Comparison of ENCODE assay signal across 1 cellular context in the genomic region with DNA sequence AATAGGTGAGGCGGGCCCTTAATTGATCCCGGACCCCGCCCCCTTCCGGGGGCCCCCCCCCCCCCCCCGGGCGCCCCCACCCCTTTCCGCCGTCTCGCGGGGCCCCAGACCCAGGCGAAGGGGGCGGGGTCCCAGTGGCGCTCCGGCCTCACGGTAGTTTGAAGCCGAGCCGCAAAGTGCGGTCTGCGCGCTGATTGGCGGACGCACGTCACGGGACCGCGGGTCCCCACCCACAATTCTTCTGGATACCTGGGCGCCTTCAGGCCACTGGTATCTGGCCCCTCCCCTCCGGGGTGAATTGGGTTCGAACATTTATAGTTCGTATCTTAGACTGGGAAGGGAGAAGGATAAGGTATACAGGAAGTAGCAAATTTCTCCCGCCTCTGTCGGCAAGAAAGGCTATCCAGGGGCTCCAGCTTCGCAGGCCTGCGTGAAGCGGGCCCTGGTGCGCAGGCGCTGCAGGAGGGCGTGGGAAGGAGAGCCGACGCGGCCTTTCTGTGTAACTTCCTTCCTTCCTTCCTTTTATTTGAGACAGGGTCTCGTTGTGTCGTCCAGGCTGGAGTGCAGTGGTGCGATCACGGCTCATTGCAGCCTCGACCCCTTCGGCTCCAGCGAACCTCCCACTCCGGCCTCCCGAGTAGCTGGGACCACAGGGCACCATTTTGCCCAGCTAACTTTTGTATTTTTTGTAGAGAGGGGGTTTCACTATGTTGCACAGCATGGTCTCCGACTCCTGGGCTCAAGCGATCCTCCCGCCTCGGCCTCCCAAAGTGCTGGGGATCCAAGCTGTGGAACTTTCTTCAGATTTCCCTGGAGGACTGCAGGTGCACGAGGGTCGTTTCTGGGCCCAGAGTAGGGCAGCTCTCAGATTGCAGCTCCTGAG.
TF ChIP-seq lines count a peak whose summit lies in the region.

No MANE protein-coding gene starts in this region.

TF ChIP-seq in HepG2, 621 proteins besides CTCF, POLR2A, EP300 and RAD21 (continued from another document and continues in another):
- TF ChIP-seq, protein P1, sequence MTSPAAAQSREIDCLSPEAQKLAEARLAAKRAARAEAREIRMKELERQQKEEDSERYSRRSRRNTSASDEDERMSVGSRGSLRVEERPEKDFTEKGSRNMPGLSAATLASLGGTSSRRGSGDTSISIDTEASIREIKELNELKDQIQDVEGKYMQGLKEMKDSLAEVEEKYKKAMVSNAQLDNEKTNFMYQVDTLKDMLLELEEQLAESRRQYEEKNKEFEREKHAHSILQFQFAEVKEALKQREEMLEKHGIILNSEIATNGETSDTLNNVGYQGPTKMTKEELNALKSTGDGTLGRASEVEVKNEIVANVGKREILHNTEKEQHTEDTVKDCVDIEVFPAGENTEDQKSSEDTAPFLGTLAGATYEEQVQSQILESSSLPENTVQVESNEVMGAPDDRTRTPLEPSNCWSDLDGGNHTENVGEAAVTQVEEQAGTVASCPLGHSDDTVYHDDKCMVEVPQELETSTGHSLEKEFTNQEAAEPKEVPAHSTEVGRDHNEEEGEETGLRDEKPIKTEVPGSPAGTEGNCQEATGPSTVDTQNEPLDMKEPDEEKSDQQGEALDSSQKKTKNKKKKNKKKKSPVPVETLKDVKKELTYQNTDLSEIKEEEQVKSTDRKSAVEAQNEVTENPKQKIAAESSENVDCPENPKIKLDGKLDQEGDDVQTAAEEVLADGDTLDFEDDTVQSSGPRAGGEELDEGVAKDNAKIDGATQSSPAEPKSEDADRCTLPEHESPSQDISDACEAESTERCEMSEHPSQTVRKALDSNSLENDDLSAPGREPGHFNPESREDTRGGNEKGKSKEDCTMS (CRISPR knock-in tag; conservative IDR thresholded peaks at IDR 0.05) = no peak
- TF ChIP-seq ZNF260 (CRISPR knock-in tag; IDR thresholded peaks at IDR 0.05; ENCODE audit: borderline replicate concordance, low read depth) = no peak
- TF ChIP-seq, protein P2, sequence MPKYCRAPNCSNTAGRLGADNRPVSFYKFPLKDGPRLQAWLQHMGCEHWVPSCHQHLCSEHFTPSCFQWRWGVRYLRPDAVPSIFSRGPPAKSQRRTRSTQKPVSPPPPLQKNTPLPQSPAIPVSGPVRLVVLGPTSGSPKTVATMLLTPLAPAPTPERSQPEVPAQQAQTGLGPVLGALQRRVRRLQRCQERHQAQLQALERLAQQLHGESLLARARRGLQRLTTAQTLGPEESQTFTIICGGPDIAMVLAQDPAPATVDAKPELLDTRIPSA (CRISPR knock-in tag; IDR thresholded peaks at IDR 0.05; ENCODE audit: borderline replicate concordance) = no peak
- TF ChIP-seq, protein P3, sequence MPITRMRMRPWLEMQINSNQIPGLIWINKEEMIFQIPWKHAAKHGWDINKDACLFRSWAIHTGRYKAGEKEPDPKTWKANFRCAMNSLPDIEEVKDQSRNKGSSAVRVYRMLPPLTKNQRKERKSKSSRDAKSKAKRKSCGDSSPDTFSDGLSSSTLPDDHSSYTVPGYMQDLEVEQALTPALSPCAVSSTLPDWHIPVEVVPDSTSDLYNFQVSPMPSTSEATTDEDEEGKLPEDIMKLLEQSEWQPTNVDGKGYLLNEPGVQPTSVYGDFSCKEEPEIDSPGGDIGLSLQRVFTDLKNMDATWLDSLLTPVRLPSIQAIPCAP (CRISPR knock-in tag; IDR thresholded peaks at IDR 0.05; ENCODE audit: low read depth) = no peak
- peak; percentile 34; the same call in 1 of the 2 replicates for TF ChIP-seq ERF (CRISPR knock-in tag; IDR thresholded peaks at IDR 0.05)
- TF ChIP-seq ZNF251 (CRISPR knock-in tag; IDR thresholded peaks at IDR 0.05) = no peak
- no peak for TF ChIP-seq ZBTB1 (CRISPR knock-in tag; IDR thresholded peaks at IDR 0.05; ENCODE audit: borderline replicate concordance)
- no peak for TF ChIP-seq KLF11 (CRISPR knock-in tag; IDR thresholded peaks at IDR 0.05)
- TF ChIP-seq ZMYM4 (CRISPR knock-in tag; IDR thresholded peaks at IDR 0.05) = no peak
- TF ChIP-seq ZNF674 (CRISPR knock-in tag; IDR thresholded peaks at IDR 0.05; ENCODE audit: low read depth) = no peak
- TF ChIP-seq RAD51 (IDR thresholded peaks at IDR 0.05; ENCODE audit: borderline replicate concordance) = no peak
- no peak for TF ChIP-seq ZSCAN22 (CRISPR knock-in tag; IDR thresholded peaks at IDR 0.05)
- TF ChIP-seq YY1 (IDR thresholded peaks at IDR 0.05; ENCODE audit: insufficient read depth, insufficient replicate concordance, low read depth, low read length) = peak; percentile 48
- TF ChIP-seq MAFG (CRISPR knock-in tag; IDR thresholded peaks at IDR 0.05) = no peak
- TF ChIP-seq, protein P4, sequence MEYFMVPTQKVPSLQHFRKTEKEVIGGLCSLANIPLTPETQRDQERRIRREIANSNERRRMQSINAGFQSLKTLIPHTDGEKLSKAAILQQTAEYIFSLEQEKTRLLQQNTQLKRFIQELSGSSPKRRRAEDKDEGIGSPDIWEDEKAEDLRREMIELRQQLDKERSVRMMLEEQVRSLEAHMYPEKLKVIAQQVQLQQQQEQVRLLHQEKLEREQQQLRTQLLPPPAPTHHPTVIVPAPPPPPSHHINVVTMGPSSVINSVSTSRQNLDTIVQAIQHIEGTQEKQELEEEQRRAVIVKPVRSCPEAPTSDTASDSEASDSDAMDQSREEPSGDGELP (IDR thresholded peaks at IDR 0.05; ENCODE audit: borderline replicate concordance, low read depth) = no peak
- peak; percentile 57; the same call in 1 of the 2 replicates for TF ChIP-seq ZNF543 (CRISPR knock-in tag; IDR thresholded peaks at IDR 0.05)
- peak; percentile 79 for TF ChIP-seq ZMYM3 (CRISPR knock-in tag; IDR thresholded peaks at IDR 0.05)
- TF ChIP-seq NFYC (CRISPR knock-in tag; IDR thresholded peaks at IDR 0.05) = peak; percentile 87
- no peak for TF ChIP-seq TCF7 (IDR thresholded peaks at IDR 0.05; ENCODE audit: low read depth)
- TF ChIP-seq, protein P5, sequence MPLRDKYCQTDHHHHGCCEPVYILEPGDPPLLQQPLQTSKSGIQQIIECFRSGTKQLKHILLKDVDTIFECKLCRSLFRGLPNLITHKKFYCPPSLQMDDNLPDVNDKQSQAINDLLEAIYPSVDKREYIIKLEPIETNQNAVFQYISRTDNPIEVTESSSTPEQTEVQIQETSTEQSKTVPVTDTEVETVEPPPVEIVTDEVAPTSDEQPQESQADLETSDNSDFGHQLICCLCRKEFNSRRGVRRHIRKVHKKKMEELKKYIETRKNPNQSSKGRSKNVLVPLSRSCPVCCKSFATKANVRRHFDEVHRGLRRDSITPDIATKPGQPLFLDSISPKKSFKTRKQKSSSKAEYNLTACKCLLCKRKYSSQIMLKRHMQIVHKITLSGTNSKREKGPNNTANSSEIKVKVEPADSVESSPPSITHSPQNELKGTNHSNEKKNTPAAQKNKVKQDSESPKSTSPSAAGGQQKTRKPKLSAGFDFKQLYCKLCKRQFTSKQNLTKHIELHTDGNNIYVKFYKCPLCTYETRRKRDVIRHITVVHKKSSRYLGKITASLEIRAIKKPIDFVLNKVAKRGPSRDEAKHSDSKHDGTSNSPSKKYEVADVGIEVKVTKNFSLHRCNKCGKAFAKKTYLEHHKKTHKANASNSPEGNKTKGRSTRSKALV (CRISPR knock-in tag; IDR thresholded peaks at IDR 0.05) = no peak
- peak; percentile 36; the same call in 1 of the 2 replicates for TF ChIP-seq ZNF598 (CRISPR knock-in tag; IDR thresholded peaks at IDR 0.05; ENCODE audit: borderline replicate concordance)
- 0 out of 2 replicates have a peak, but pooled peaks have one; percentile 80 for TF ChIP-seq RORA (CRISPR knock-in tag; IDR thresholded peaks at IDR 0.05)
- TF ChIP-seq, protein P6, sequence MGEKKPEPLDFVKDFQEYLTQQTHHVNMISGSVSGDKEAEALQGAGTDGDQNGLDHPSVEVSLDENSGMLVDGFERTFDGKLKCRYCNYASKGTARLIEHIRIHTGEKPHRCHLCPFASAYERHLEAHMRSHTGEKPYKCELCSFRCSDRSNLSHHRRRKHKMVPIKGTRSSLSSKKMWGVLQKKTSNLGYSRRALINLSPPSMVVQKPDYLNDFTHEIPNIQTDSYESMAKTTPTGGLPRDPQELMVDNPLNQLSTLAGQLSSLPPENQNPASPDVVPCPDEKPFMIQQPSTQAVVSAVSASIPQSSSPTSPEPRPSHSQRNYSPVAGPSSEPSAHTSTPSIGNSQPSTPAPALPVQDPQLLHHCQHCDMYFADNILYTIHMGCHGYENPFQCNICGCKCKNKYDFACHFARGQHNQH (CRISPR knock-in tag; IDR thresholded peaks at IDR 0.05) = peak; percentile 64
- no peak for TF ChIP-seq HOXA9 (CRISPR knock-in tag; IDR thresholded peaks at IDR 0.05; ENCODE audit: borderline replicate concordance)
- TF ChIP-seq AGO2 (optimal IDR thresholded peaks at IDR 0.05; ENCODE audit: low read depth, low read length) = no peak
- TF ChIP-seq, protein P7, sequence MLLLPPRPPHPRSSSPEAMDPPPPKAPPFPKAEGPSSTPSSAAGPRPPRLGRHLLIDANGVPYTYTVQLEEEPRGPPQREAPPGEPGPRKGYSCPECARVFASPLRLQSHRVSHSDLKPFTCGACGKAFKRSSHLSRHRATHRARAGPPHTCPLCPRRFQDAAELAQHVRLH (CRISPR knock-in tag; IDR thresholded peaks at IDR 0.05; ENCODE audit: borderline replicate concordance, low read depth) = no peak
- no peak for TF ChIP-seq MTF2 (CRISPR knock-in tag; IDR thresholded peaks at IDR 0.05; ENCODE audit: borderline replicate concordance)
- no peak for TF ChIP-seq SIX1 (CRISPR knock-in tag; IDR thresholded peaks at IDR 0.05; ENCODE audit: borderline replicate concordance)
- TF ChIP-seq GATAD2A (CRISPR knock-in tag; IDR thresholded peaks at IDR 0.05) = no peak
- TF ChIP-seq KMT2A (CRISPR knock-in tag; IDR thresholded peaks at IDR 0.05) = 0 out of 2 replicates have a peak, but pooled peaks have one; percentile 42
- no peak for TF ChIP-seq PHB2 (IDR thresholded peaks at IDR 0.05; ENCODE audit: partially characterized antibody)
- TF ChIP-seq, protein P8, sequence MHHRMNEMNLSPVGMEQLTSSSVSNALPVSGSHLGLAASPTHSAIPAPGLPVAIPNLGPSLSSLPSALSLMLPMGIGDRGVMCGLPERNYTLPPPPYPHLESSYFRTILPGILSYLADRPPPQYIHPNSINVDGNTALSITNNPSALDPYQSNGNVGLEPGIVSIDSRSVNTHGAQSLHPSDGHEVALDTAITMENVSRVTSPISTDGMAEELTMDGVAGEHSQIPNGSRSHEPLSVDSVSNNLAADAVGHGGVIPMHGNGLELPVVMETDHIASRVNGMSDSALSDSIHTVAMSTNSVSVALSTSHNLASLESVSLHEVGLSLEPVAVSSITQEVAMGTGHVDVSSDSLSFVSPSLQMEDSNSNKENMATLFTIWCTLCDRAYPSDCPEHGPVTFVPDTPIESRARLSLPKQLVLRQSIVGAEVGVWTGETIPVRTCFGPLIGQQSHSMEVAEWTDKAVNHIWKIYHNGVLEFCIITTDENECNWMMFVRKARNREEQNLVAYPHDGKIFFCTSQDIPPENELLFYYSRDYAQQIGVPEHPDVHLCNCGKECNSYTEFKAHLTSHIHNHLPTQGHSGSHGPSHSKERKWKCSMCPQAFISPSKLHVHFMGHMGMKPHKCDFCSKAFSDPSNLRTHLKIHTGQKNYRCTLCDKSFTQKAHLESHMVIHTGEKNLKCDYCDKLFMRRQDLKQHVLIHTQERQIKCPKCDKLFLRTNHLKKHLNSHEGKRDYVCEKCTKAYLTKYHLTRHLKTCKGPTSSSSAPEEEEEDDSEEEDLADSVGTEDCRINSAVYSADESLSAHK (CRISPR knock-in tag; IDR thresholded peaks at IDR 0.05; ENCODE audit: borderline replicate concordance) = no peak
- TF ChIP-seq CBX2 (IDR thresholded peaks at IDR 0.05; ENCODE audit: low read depth, low read length) = no peak
- no peak; the same call in 1 of the 2 replicates for TF ChIP-seq CBX2 (CRISPR knock-in tag; IDR thresholded peaks at IDR 0.05; ENCODE audit: low read depth)
- TF ChIP-seq ZNF879 (CRISPR knock-in tag; IDR thresholded peaks at IDR 0.05) = no peak
- TF ChIP-seq GPN1 (CRISPR knock-in tag; IDR thresholded peaks at IDR 0.05; ENCODE audit: borderline replicate concordance) = no peak
- no peak for TF ChIP-seq BHLHE40 (IDR thresholded peaks at IDR 0.05; ENCODE audit: low read length)
- TF ChIP-seq MXD4 (CRISPR knock-in tag; IDR thresholded peaks at IDR 0.05) = 0 out of 2 replicates have a peak, but pooled peaks have one; percentile 23
- TF ChIP-seq ZNF761 (CRISPR knock-in tag; conservative IDR thresholded peaks at IDR 0.05) = no peak
- TF ChIP-seq, protein P9, sequence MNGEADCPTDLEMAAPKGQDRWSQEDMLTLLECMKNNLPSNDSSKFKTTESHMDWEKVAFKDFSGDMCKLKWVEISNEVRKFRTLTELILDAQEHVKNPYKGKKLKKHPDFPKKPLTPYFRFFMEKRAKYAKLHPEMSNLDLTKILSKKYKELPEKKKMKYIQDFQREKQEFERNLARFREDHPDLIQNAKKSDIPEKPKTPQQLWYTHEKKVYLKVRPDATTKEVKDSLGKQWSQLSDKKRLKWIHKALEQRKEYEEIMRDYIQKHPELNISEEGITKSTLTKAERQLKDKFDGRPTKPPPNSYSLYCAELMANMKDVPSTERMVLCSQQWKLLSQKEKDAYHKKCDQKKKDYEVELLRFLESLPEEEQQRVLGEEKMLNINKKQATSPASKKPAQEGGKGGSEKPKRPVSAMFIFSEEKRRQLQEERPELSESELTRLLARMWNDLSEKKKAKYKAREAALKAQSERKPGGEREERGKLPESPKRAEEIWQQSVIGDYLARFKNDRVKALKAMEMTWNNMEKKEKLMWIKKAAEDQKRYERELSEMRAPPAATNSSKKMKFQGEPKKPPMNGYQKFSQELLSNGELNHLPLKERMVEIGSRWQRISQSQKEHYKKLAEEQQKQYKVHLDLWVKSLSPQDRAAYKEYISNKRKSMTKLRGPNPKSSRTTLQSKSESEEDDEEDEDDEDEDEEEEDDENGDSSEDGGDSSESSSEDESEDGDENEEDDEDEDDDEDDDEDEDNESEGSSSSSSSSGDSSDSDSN (CRISPR knock-in tag; IDR thresholded peaks at IDR 0.05) = peak; percentile 26
- no peak for TF ChIP-seq HMG20A (CRISPR knock-in tag; IDR thresholded peaks at IDR 0.05; ENCODE audit: borderline replicate concordance)
- TF ChIP-seq ZBTB3 (CRISPR knock-in tag; IDR thresholded peaks at IDR 0.05; ENCODE audit: borderline replicate concordance, low read depth) = no peak; the same call in 1 of the 2 replicates
- no peak for TF ChIP-seq ATF7 (IDR thresholded peaks at IDR 0.05)
- TF ChIP-seq ATF7 (CRISPR knock-in tag; IDR thresholded peaks at IDR 0.05) = no peak
- TF ChIP-seq PITX1 (CRISPR knock-in tag; IDR thresholded peaks at IDR 0.05) = no peak
- TF ChIP-seq STAG1 (CRISPR knock-in tag; IDR thresholded peaks at IDR 0.05) = no peak
- no peak; the same call in 1 of the 2 replicates for TF ChIP-seq KDM2A (CRISPR knock-in tag; IDR thresholded peaks at IDR 0.05; ENCODE audit: borderline replicate concordance, low read depth)
- no peak for TF ChIP-seq NKX3-1 (CRISPR knock-in tag; IDR thresholded peaks at IDR 0.05)
- TF ChIP-seq, protein P10, sequence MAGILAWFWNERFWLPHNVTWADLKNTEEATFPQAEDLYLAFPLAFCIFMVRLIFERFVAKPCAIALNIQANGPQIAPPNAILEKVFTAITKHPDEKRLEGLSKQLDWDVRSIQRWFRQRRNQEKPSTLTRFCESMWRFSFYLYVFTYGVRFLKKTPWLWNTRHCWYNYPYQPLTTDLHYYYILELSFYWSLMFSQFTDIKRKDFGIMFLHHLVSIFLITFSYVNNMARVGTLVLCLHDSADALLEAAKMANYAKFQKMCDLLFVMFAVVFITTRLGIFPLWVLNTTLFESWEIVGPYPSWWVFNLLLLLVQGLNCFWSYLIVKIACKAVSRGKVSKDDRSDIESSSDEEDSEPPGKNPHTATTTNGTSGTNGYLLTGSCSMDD (CRISPR knock-in tag; IDR thresholded peaks at IDR 0.05) = no peak
